Comparison of ENCODE assay signal across 9 cellular contexts in genomic region chr20:63009988-63010769, GRCh38. TPM values are rescaled to one million over a fixed set of nuclear protein-coding genes. Genes with fewer than 3 reads are reported as not detected.
DNase-seq lines count a peak whose midpoint lies in the region; ATAC-seq, FAIRE-seq and TF ChIP-seq lines count a peak whose summit lies in the region.
"Had no signal": no experiment of that assay in that cellular context is flagged by ENCODE, and none has a peak within 500 bp of the region (broad histone marks: within the 10 kb centered on the region; RNA-seq: fewer than 3 reads in every experiment).

No MANE protein-coding gene starts in this region.

- H3K4me3 ChIP-seq in right cardiac atrium (ENCODE audit: low read length) (no peak overlapping the region), heart left ventricle (peak overlapping the region in 2 of 12 donors; percentile 17 to 26), astrocyte (ENCODE audit: insufficient read depth, low read depth, low read length) (no peak overlapping the region), aorta (ENCODE audit: low read length in 2 of 2) (no peak overlapping the region)

- H3K4me1 Mint-ChIP-seq in astrocyte (ENCODE audit: low read depth, unreplicated experiment): peaks cover 5% of the 10 kb centered on the region

- no peaks in the 10 kb centered on the region for H3K4me1 ChIP-seq in right cardiac atrium (ENCODE audit: control insufficient read depth, insufficient read depth, low read length)
- peaks cover 0 to 37% (median 17%) of the 10 kb centered on the region in 12 donors for H3K4me1 ChIP-seq in heart left ventricle
- peaks cover 2% of the 10 kb centered on the region for H3K4me1 ChIP-seq in astrocyte (ENCODE audit: insufficient read depth, low read length)
- H3K4me1 ChIP-seq in aorta (ENCODE audit: control insufficient read depth in 1 of 2, insufficient read depth in 2 of 2, low read length in 2 of 2): no peaks in the 10 kb centered on the region

- H3K9me3 Mint-ChIP-seq in astrocyte (ENCODE audit: unreplicated experiment): peaks cover 6% of the 10 kb centered on the region

- H3K27me3 Mint-ChIP-seq in astrocyte (ENCODE audit: low read depth, unreplicated experiment): peaks cover 38% of the 10 kb centered on the region

- no peak for TF ChIP-seq POLR2A in heart left ventricle (IDR thresholded peaks at IDR 0.05)

- H3K27me3 ChIP-seq in right cardiac atrium (ENCODE audit: control insufficient read depth, insufficient read depth): no peaks in the 10 kb centered on the region
- peaks cover 58 to 98% (median 84%) of the 10 kb centered on the region in 9 donors for H3K27me3 ChIP-seq in heart left ventricle
- peaks cover 80% of the 10 kb centered on the region for H3K27me3 ChIP-seq in astrocyte (ENCODE audit: insufficient read depth, low read length)
- H3K27me3 ChIP-seq in aorta (ENCODE audit: control insufficient read depth in 1 of 2, insufficient read depth in 2 of 2, low read length in 1 of 2): no peaks in the 10 kb centered on the region

- no peak overlapping the region for H3K27ac ChIP-seq in right cardiac atrium (ENCODE audit: low read length)
- no peak overlapping the region for H3K27ac ChIP-seq in heart left ventricle
- no peak overlapping the region for H3K27ac ChIP-seq in astrocyte (ENCODE audit: low read depth, low read length)
- no peak overlapping the region for H3K27ac ChIP-seq in aorta (ENCODE audit: low read depth in 1 of 2, low read length in 2 of 2)

- H3K9me3 ChIP-seq in right cardiac atrium (ENCODE audit: control insufficient read depth, low read length) (peaks cover 5% of the 10 kb centered on the region), heart left ventricle (peaks cover 0 to 21% (median 11%) of the 10 kb centered on the region in 12 donors), astrocyte (ENCODE audit: insufficient read depth, low read depth, low read length) (peaks cover 9% of the 10 kb centered on the region), aorta (ENCODE audit: control insufficient read depth, low read length) (peaks cover 5% of the 10 kb centered on the region)

- WGBS in right cardiac atrium: 18% methylated on average over 30 of the region's 30 CpGs
- WGBS in heart left ventricle, 4 donors: 15 to 44% (median 23%) methylated on average over 26 to 30 of the region's 30 CpGs
- whole genome bisulfite sequencing in aorta, 2 donors: 13 to 18% methylated on average over 30 of the region's 30 CpGs

- TF ChIP-seq CTCF in heart left ventricle (IDR thresholded peaks at IDR 0.05) (no peak), astrocyte (IDR thresholded peaks at IDR 0.05; ENCODE audit: insufficient read depth, low read depth, low read length) (no peak)

- no peaks in the 10 kb centered on the region for H3K79me2 ChIP-seq in astrocyte (ENCODE audit: insufficient read depth, low read length)

- intact Hi-C loops in right cardiac atrium (cut with DNase I): loop anchor here (2.0 to 10.0 kb wide), 5 partner anchors 37 to 138 kb away; no protein-coding TSS in a partner anchor
- intact Hi-C loops in heart left ventricle (cut with DNase I): loop anchor here (1.0 to 10.0 kb wide), 12 partner anchors 37 to 335 kb away; no protein-coding TSS in a partner anchor
- intact Hi-C loops in aorta (cut with DNase I): loop anchor here (1.0 to 10.0 kb wide), 6 partner anchors 37 to 345 kb away; no protein-coding TSS in a partner anchor

- peak in 2 of 3 donors; percentile 37 to 51 for DNase-seq in right cardiac atrium
- no peak for DNase-seq in heart left ventricle
- peak; percentile 95 for DNase-seq in SW480 (ENCODE audit: low spot score)
- peak; percentile 7 for DNase-seq in astrocyte (ENCODE audit: low read depth)
- peak; percentile 76 for DNase-seq in stimulated activated CD4-positive, alpha-beta T cell treated with anti-CD3 and anti-CD28 coated beads, Interleukin-1b, Interleukin-23, amount 100 ng/mL, for 48 hours
- no peak for DNase-seq in aorta
- DNase-seq in NCI-H1694 (lab: John Stamatoyannopoulos, UW): no peak

- FAIRE-seq in astrocyte (lab: Jason Lieb, UNC): no peak

- no peak overlapping the region for H3K9ac ChIP-seq in astrocyte (ENCODE audit: low read length)

- no peak for ATAC-seq in right cardiac atrium
- no peak for ATAC-seq in heart left ventricle
- ATAC-seq in HG03280 (IDR thresholded peaks at IDR 0.05; ENCODE audit: unreplicated experiment): peak; percentile 65
- ATAC-seq in aorta (ENCODE audit: low FRiP score): no peak

- no peaks in the 10 kb centered on the region for H3K36me3 Mint-ChIP-seq in astrocyte (ENCODE audit: low read depth, unreplicated experiment)

- H3K4me2 ChIP-seq in astrocyte (ENCODE audit: low read length): peak overlapping the region; percentile 52

- no peak overlapping the region for H3K4me3 Mint-ChIP-seq in astrocyte (ENCODE audit: unreplicated experiment)

- H3K36me3 ChIP-seq in heart left ventricle (no peaks in the 10 kb centered on the region), astrocyte (ENCODE audit: insufficient read depth, low read length) (no peaks in the 10 kb centered on the region), aorta (ENCODE audit: control insufficient read depth in 1 of 2, insufficient read depth in 2 of 2, low read length in 1 of 2) (no peaks in the 10 kb centered on the region)

- H4K20me1 ChIP-seq in astrocyte (ENCODE audit: insufficient read depth, low read length): peaks cover 4% of the 10 kb centered on the region

- H2AFZ ChIP-seq in astrocyte (ENCODE audit: low read depth, low read length): peak overlapping the region; percentile 34

- H3K27ac Mint-ChIP-seq in astrocyte (ENCODE audit: unreplicated experiment): peak overlapping the region; percentile 59

RNA-seq across cellular contexts. Expression of gene BHLHE23, which starts 3.4 kb away (rescaled TPM):
- total RNA-seq in right cardiac atrium (not detected), heart left ventricle (not detected), astrocyte (not detected in 2 replicates), aorta (not detected)
- polyA plus RNA-seq in right cardiac atrium (not detected), heart left ventricle (not detected), aorta (not detected)
- total RNA-seq: glomerular endothelial cell had no signal

RNA-seq across cellular contexts. Expression of gene SLC17A9, which starts 57.7 kb away (rescaled TPM):
- total RNA-seq in right cardiac atrium: 1 to 10 TPM; 1.5 to 4.8 (median 2.2) TPM
- polyA plus RNA-seq in right cardiac atrium: 3.1 TPM
- 1 to 10 TPM in 3 of 9 donors, under 1 TPM in 6; 0.16 to 6.6 (median 0.67) TPM for total RNA-seq in heart left ventricle
- 1 to 10 TPM; 1.7 to 2.6 TPM for polyA plus RNA-seq in heart left ventricle
- 11.6 and 12.4 TPM in 2 replicates for total RNA-seq in astrocyte
- 10 to 100 TPM; 17.8 to 18.5 TPM for total RNA-seq in aorta
- polyA plus RNA-seq in aorta: 10 to 100 TPM in 1 of 2 donors, 1 to 10 TPM in 1; 5.3 to 54.5 TPM

Comparison
In these comparisons a context has a peak if more than half of its experiments do, and no peak if none do; other contexts are left out.
1. DNase-seq: peak in right cardiac atrium (2 of 3), SW480 (single experiment), astrocyte (single experiment) and stimulated activated CD4-positive, alpha-beta T cell treated with anti-CD3 and anti-CD28 coated beads, Interleukin-1b, Interleukin-23, amount 100 ng/mL, for 48 hours (single experiment); none in heart left ventricle (0 of 5), aorta (0 of 2) and NCI-H1694 (single experiment).